ENCODE assay signal across 20 cellular contexts in genomic region chr12:121489874-121490273, GRCh38.
"Had no signal": no experiment of that assay in that cellular context is flagged by ENCODE, and none has a peak within 500 bp of the region (broad histone marks: within the 10 kb centered on the region; RNA-seq: fewer than 3 reads in every experiment).

No MANE protein-coding gene starts in this region.

- H3K4me3 ChIP-seq: esophagus squamous epithelium, left ventricle myocardium inferior, lower lobe of right lung, psoas muscle, spleen, thoracic aorta, transverse colon had no signal

- H3K27ac ChIP-seq: esophagus squamous epithelium, left ventricle myocardium inferior, lower lobe of right lung, neutrophil, psoas muscle, thoracic aorta, transverse colon had no signal

- H3K27me3 ChIP-seq: esophagus squamous epithelium, neutrophil, spleen, transverse colon had no signal

- H3K9me3 Mint-ChIP-seq: effector memory CD8-positive, alpha-beta T cell; immature natural killer cell; memory B cell; natural killer cell treated with Interleukin-12 subunit alpha and Interleukin-12 subunit beta and Interleukin-15 and Interleukin-18, amount 100 ng/mL, for 72 hours; stimulated activated naive B cell treated with anti-CD40 and anti-IgM and Interleukin-4, amounts not matched to agents 10 μg/mL and 1 μg/mL and 100 μg/mL, for 72 hours; stimulated activated naive CD8-positive, alpha-beta T cell treated with anti-CD3 and anti-CD28 coated beads, Interleukin-15, amount 100 ng/mL, for 72 hours had no signal

- H3K4me3 Mint-ChIP-seq: effector memory CD8-positive, alpha-beta T cell; immature natural killer cell; natural killer cell treated with Interleukin-12 subunit alpha and Interleukin-12 subunit beta and Interleukin-15 and Interleukin-18, amount 100 ng/mL, for 72 hours; stimulated activated naive B cell treated with anti-CD40 and anti-IgM and Interleukin-4, amounts not matched to agents 10 μg/mL and 1 μg/mL and 100 μg/mL, for 72 hours; stimulated activated naive CD8-positive, alpha-beta T cell treated with anti-CD3 and anti-CD28 coated beads, Interleukin-15, amount 100 ng/mL, for 72 hours had no signal

- H3K9me3 ChIP-seq: esophagus squamous epithelium, left ventricle myocardium inferior, lower lobe of right lung, neutrophil, psoas muscle, spleen, thoracic aorta, transverse colon had no signal

- H3K36me3 Mint-ChIP-seq: natural killer cell treated with Interleukin-12 subunit alpha and Interleukin-12 subunit beta and Interleukin-15 and Interleukin-18, amount 100 ng/mL, for 72 hours had no signal

- H3K4me1 ChIP-seq: esophagus squamous epithelium, left ventricle myocardium inferior, lower lobe of right lung, psoas muscle, transverse colon had no signal

- H3K27me3 Mint-ChIP-seq: effector memory CD8-positive, alpha-beta T cell; memory B cell; natural killer cell treated with Interleukin-12 subunit alpha and Interleukin-12 subunit beta and Interleukin-15 and Interleukin-18, amount 100 ng/mL, for 72 hours; stimulated activated naive B cell treated with anti-CD40 and anti-IgM and Interleukin-4, amounts not matched to agents 10 μg/mL and 1 μg/mL and 100 μg/mL, for 72 hours; stimulated activated naive CD8-positive, alpha-beta T cell treated with anti-CD3 and anti-CD28 coated beads, Interleukin-15, amount 100 ng/mL, for 72 hours had no signal

- H3K36me3 ChIP-seq: neutrophil, thoracic aorta, transverse colon had no signal

- DNase-seq: effector memory CD8-positive, alpha-beta T cell; esophagus squamous epithelium; foreskin fibroblast; immature natural killer cell; left ventricle myocardium inferior; lower lobe of right lung; midbrain; psoas muscle; retina; spleen; stimulated activated CD4-positive, alpha-beta T cell treated with anti-CD3 and anti-CD28 coated beads, Interleukin-15, amount 100 ng/mL, for 24 hours; stimulated activated CD4-positive, alpha-beta T cell treated with anti-CD3 and anti-CD28 coated beads, Interleukin-1b, Interleukin-23, amount 100 ng/mL, for 48 hours; stimulated activated CD4-positive, alpha-beta T cell treated with anti-CD3 and anti-CD28 coated beads, Interleukin-4, amount 100 ng/mL, for 24 hours; stimulated activated naive B cell treated with anti-CD40 and anti-IgM and Interleukin-4, amounts not matched to agents 10 μg/mL and 1 μg/mL and 100 μg/mL, for 72 hours; stimulated activated naive CD8-positive, alpha-beta T cell treated with anti-CD3 and anti-CD28 coated beads, Interleukin-15, amount 100 ng/mL, for 72 hours; transverse colon had no signal

- H3K27ac Mint-ChIP-seq: effector memory CD8-positive, alpha-beta T cell; immature natural killer cell; natural killer cell treated with Interleukin-12 subunit alpha and Interleukin-12 subunit beta and Interleukin-15 and Interleukin-18, amount 100 ng/mL, for 72 hours had no signal
